In genomic region chr7:29328811-29329210, GRCh38 we compare ENCODE assay signal across 19 cellular contexts.
DNase-seq lines count a peak whose midpoint lies in the region; ATAC-seq and TF ChIP-seq lines count a peak whose summit lies in the region.
"Had no signal": no experiment of that assay in that cellular context is flagged by ENCODE, and none has a peak within 500 bp of the region (broad histone marks: within the 10 kb centered on the region; RNA-seq: fewer than 3 reads in every experiment).

No MANE protein-coding gene starts in this region.

- intact Hi-C loops in lower lobe of right lung (cut with DNase I) = no loop called here

- TF ChIP-seq CTCF in foreskin fibroblast (IDR thresholded peaks at IDR 0.05; ENCODE audit: low read depth, low read length) = no peak
- TF ChIP-seq CTCF in lower lobe of right lung (IDR thresholded peaks at IDR 0.05) = no peak

- ATAC-seq in activated naive CD8-positive, alpha-beta T cell treated with anti-CD3 and anti-CD28 coated beads, Interleukin-2, amount 50 U/mL, for 24 hours = no peak
- ATAC-seq in lower lobe of right lung (no peak), HG03045 (IDR thresholded peaks at IDR 0.05; ENCODE audit: unreplicated experiment) (no peak)
- ATAC-seq in stimulated activated memory B cell treated with anti-CD40 and anti-IgM and Interleukin-4, amounts not matched to agents 10 μg/mL and 1 μg/mL and 100 μg/mL, for 72 hours = no peak

- H3K4me3 ChIP-seq in SK-N-MC (no peak overlapping the region), foreskin fibroblast (ENCODE audit: low read depth in 1 of 2, low read length in 2 of 2) (no peak overlapping the region), lower lobe of right lung (no peak overlapping the region)

- no peaks in the 10 kb centered on the region for H3K36me3 ChIP-seq in KOPT-K1 (ENCODE audit: insufficient read depth, low read length)
- no peaks in the 10 kb centered on the region for H3K36me3 ChIP-seq in SK-N-MC (ENCODE audit: insufficient read depth, low read length)
- no peaks in the 10 kb centered on the region for H3K36me3 ChIP-seq in lower lobe of right lung
- H3K36me3 ChIP-seq: BE2C had no signal

- no peaks in the 10 kb centered on the region for H3K27me3 ChIP-seq in lower lobe of right lung (ENCODE audit: low read depth)
- H3K27me3 ChIP-seq: BE2C had no signal

- H3K4me3 Mint-ChIP-seq in activated naive CD8-positive, alpha-beta T cell treated with anti-CD3 and anti-CD28 coated beads, Interleukin-2, amount 50 U/mL, for 24 hours = no peak overlapping the region
- no peak overlapping the region for H3K4me3 Mint-ChIP-seq in stimulated activated memory B cell treated with anti-CD40 and anti-IgM and Interleukin-4, amounts not matched to agents 10 μg/mL and 1 μg/mL and 100 μg/mL, for 72 hours
- H3K4me3 Mint-ChIP-seq: activated naive CD4-positive, alpha-beta T cell treated with anti-CD3 and anti-CD28 coated beads for 36 hours; endodermal cell had no signal

- H3K36me3 Mint-ChIP-seq in activated naive CD8-positive, alpha-beta T cell treated with anti-CD3 and anti-CD28 coated beads, Interleukin-2, amount 50 U/mL, for 24 hours (ENCODE audit: low read depth) = no peaks in the 10 kb centered on the region
- no peaks in the 10 kb centered on the region for H3K36me3 Mint-ChIP-seq in stimulated activated memory B cell treated with anti-CD40 and anti-IgM and Interleukin-4, amounts not matched to agents 10 μg/mL and 1 μg/mL and 100 μg/mL, for 72 hours

- peaks cover 16% of the 10 kb centered on the region for H3K4me1 Mint-ChIP-seq in activated naive CD8-positive, alpha-beta T cell treated with anti-CD3 and anti-CD28 coated beads, Interleukin-2, amount 50 U/mL, for 24 hours
- no peaks in the 10 kb centered on the region for H3K4me1 Mint-ChIP-seq in stimulated activated memory B cell treated with anti-CD40 and anti-IgM and Interleukin-4, amounts not matched to agents 10 μg/mL and 1 μg/mL and 100 μg/mL, for 72 hours
- H3K4me1 Mint-ChIP-seq: endodermal cell had no signal

- H3K9ac ChIP-seq in SK-N-MC (ENCODE audit: insufficient read length) = no peak overlapping the region

- H3K27ac Mint-ChIP-seq in activated naive CD8-positive, alpha-beta T cell treated with anti-CD3 and anti-CD28 coated beads, Interleukin-2, amount 50 U/mL, for 24 hours = no peak overlapping the region
- no peak overlapping the region for H3K27ac Mint-ChIP-seq in stimulated activated memory B cell treated with anti-CD40 and anti-IgM and Interleukin-4, amounts not matched to agents 10 μg/mL and 1 μg/mL and 100 μg/mL, for 72 hours
- H3K27ac Mint-ChIP-seq: activated naive CD4-positive, alpha-beta T cell treated with anti-CD3 and anti-CD28 coated beads for 36 hours; endodermal cell had no signal

- H3K9me3 ChIP-seq in KOPT-K1 (ENCODE audit: insufficient read depth, low read length, poor library complexity, severe bottlenecking) (no peaks in the 10 kb centered on the region), SK-N-MC (ENCODE audit: low read depth, low read length) (no peaks in the 10 kb centered on the region), lower lobe of right lung (no peaks in the 10 kb centered on the region)
- H3K9me3 ChIP-seq: BE2C had no signal

- DNase-seq in AML-193 (lab: John Stamatoyannopoulos, UW) = peak; percentile 19 to 30
- DNase-seq in SK-N-MC (ENCODE audit: low read depth, low spot score) = no peak
- peak; percentile 1 to 15 for DNase-seq in foreskin fibroblast
- DNase-seq in activated naive CD8-positive, alpha-beta T cell treated with anti-CD3 and anti-CD28 coated beads, Interleukin-2, amount 50 U/mL, for 24 hours = no peak
- no peak for DNase-seq in lower lobe of right lung
- DNase-seq: activated CD4-positive, CD25-positive, alpha-beta regulatory T cell treated with anti-CD3 and anti-CD28 coated beads, Interleukin-2, amount 50 U/mL, for 72 hours; activated naive CD4-positive, alpha-beta T cell treated with anti-CD3 and anti-CD28 coated beads for 36 hours; BE2C; EL; endodermal cell; head of caudate nucleus; kidney glomerular epithelial cell; NCI-H2081 treated with DMSO at 0.1 percent for 48 hours; PC-3; posterior cingulate gyrus had no signal

- H3K4me1 ChIP-seq in lower lobe of right lung = peaks cover 19% of the 10 kb centered on the region
- H3K4me1 ChIP-seq: BE2C had no signal

- H3K27me3 Mint-ChIP-seq in activated naive CD8-positive, alpha-beta T cell treated with anti-CD3 and anti-CD28 coated beads, Interleukin-2, amount 50 U/mL, for 24 hours = no peaks in the 10 kb centered on the region
- H3K27me3 Mint-ChIP-seq in stimulated activated memory B cell treated with anti-CD40 and anti-IgM and Interleukin-4, amounts not matched to agents 10 μg/mL and 1 μg/mL and 100 μg/mL, for 72 hours = peaks cover 43% of the 10 kb centered on the region

- H3K27ac ChIP-seq in KOPT-K1 (ENCODE audit: low read depth, low read length, poor library complexity, severe bottlenecking) = peak overlapping the region; percentile 89
- 0 out of 2 replicates have a peak overlapping the region, but pooled peaks have one; percentile 2 for H3K27ac ChIP-seq in SK-N-MC
- H3K27ac ChIP-seq in lower lobe of right lung = no peak overlapping the region
- H3K27ac ChIP-seq: HL-60 had no signal

- no peaks in the 10 kb centered on the region for H3K9me3 Mint-ChIP-seq in activated naive CD8-positive, alpha-beta T cell treated with anti-CD3 and anti-CD28 coated beads, Interleukin-2, amount 50 U/mL, for 24 hours
- H3K9me3 Mint-ChIP-seq in stimulated activated memory B cell treated with anti-CD40 and anti-IgM and Interleukin-4, amounts not matched to agents 10 μg/mL and 1 μg/mL and 100 μg/mL, for 72 hours = no peaks in the 10 kb centered on the region
- H3K9me3 Mint-ChIP-seq: activated naive CD4-positive, alpha-beta T cell treated with anti-CD3 and anti-CD28 coated beads for 36 hours; endodermal cell had no signal

Comparison
In these comparisons a context has a peak if more than half of its experiments do, and no peak if none do; other contexts are left out.
1. DNase-seq: peak in AML-193 (2 of 2) and foreskin fibroblast (2 of 2); none in SK-N-MC (single experiment), activated naive CD8-positive, alpha-beta T cell treated with anti-CD3 and anti-CD28 coated beads, Interleukin-2, amount 50 U/mL, for 24 hours (single experiment) and lower lobe of right lung (single experiment).